Comparison of ENCODE assay signal across 22 cellular contexts in genomic region chr16:1174477-1175357, GRCh38. TPM values are rescaled to one million over a fixed set of nuclear protein-coding genes. Genes with fewer than 3 reads are reported as not detected.
A peak's percentile ranks its signal among the peaks of the same experiment; 100 is the strongest.
DNase-seq lines count a peak whose midpoint lies in the region; ATAC-seq, FAIRE-seq and TF ChIP-seq lines count a peak whose summit lies in the region.
"Had no signal": no experiment of that assay in that cellular context is flagged by ENCODE, and none has a peak within 500 bp of the region (broad histone marks: within the 10 kb centered on the region; RNA-seq: fewer than 3 reads in every experiment).

No MANE protein-coding gene starts in this region.

- no peak for FAIRE-seq in pancreas (lab: Jason Lieb, UNC)
- FAIRE-seq: endothelial cell of umbilical vein had no signal

- H3K27me3 ChIP-seq in MG63 (no peaks in the 10 kb centered on the region), pancreas (no peaks in the 10 kb centered on the region)
- H3K27me3 ChIP-seq: neutrophil, upper lobe of left lung had no signal

- H3K27ac ChIP-seq in pancreas, result peak overlapping the region; percentile 33 to 67 (median 52)
- H3K27ac ChIP-seq: neutrophil, upper lobe of left lung had no signal

- DNase-seq in AG08396 (ENCODE audit: low spot score) (peak; percentile 84), MG63 (peak; percentile 54), pancreas (peak in 3 of 6 donors; percentile 68 to 82 (median 73)), NCI-H82 treated with DMSO at 0.1 percent for 48 hours (lab: John Stamatoyannopoulos, UW; ENCODE audit: unreplicated experiment) (no peak), superior temporal gyrus (ENCODE audit: extremely low spot score) (no peak)
- DNase-seq: activated CD8-positive, alpha-beta T cell treated with anti-CD3 and anti-CD28 coated beads, Interleukin-2, amount 10 ng/mL, durations not matched to agents 7 days and 5 days; amygdala; Caco-2; mesendoderm; NCI-H1694; NCI-H446; stimulated activated CD4-positive, alpha-beta T cell treated with anti-CD3 and anti-CD28 coated beads, Interleukin-4, amount 100 ng/mL, for 4 hours; upper lobe of left lung had no signal

- intact Hi-C loops in pancreas (cut with DNase I), result no loop called here

- TF ChIP-seq CTCF in pancreas (IDR thresholded peaks at IDR 0.05), result no peak

- 36 to 38% methylated on average over 35 to 38 of the region's 38 CpGs for WGBS in pancreas, 2 donors

- H3K4me3 ChIP-seq in MG63 (no peak overlapping the region), pancreas (no peak overlapping the region)
- H3K4me3 ChIP-seq: upper lobe of left lung had no signal

- no peaks in the 10 kb centered on the region for H3K9me3 ChIP-seq in MG63
- no peaks in the 10 kb centered on the region for H3K9me3 ChIP-seq in pancreas
- H3K9me3 ChIP-seq: Caco-2, neutrophil, upper lobe of left lung had no signal

- H3K36me3 ChIP-seq in MG63, result no peaks in the 10 kb centered on the region
- H3K36me3 ChIP-seq in pancreas, result no peaks in the 10 kb centered on the region
- H3K36me3 ChIP-seq: neutrophil, upper lobe of left lung had no signal

- ATAC-seq in esophagus mucosa, result peak; percentile 8
- peak; percentile 65 to 76 (median 72) for ATAC-seq in pancreas
- no peak for ATAC-seq in HG03175 (IDR thresholded peaks at IDR 0.05; ENCODE audit: unreplicated experiment)
- ATAC-seq in GM21526 (IDR thresholded peaks at IDR 0.05; ENCODE audit: low FRiP score, unreplicated experiment), result no peak
- ATAC-seq: activated CD8-positive, alpha-beta T cell treated with anti-CD3 and anti-CD28 coated beads, Interleukin-2, amount 10 ng/mL, durations not matched to agents 7 days and 5 days had no signal

- H3K4me1 ChIP-seq in pancreas, result peaks cover 5 to 14% (median 9%) of the 10 kb centered on the region in 3 donors
- H3K4me1 ChIP-seq: Caco-2, upper lobe of left lung had no signal

RNA-seq across cellular contexts. Expression of gene CACNA1H, which starts 21.8 kb away (rescaled TPM):
- total RNA-seq in MG63 (2014; rRNA removed; shearing (Covaris generic); ENCODE audit: low replicate concordance), result 0.27 and 0.59 TPM in 2 replicates
- 1.1 TPM for total RNA-seq in esophagus mucosa
- total RNA-seq in pancreas, result 1 to 10 TPM; 2.5 to 5.4 (median 3.6) TPM
- 10 to 100 TPM; 12.8 to 20.5 TPM for polyA plus RNA-seq in pancreas
- total RNA-seq: endothelial cell of umbilical vein had no signal

RNA-seq across cellular contexts. Expression of gene TPSG1, which starts 50.4 kb away (rescaled TPM):
- 1.7 and 1.9 TPM in 2 replicates for total RNA-seq in MG63 (2014; rRNA removed; shearing (Covaris generic); ENCODE audit: low replicate concordance)
- 0.24 TPM for total RNA-seq in esophagus mucosa
- under 1 TPM in 1 of 6 donors, not detected in 5; 0.26 TPM for total RNA-seq in pancreas
- polyA plus RNA-seq in pancreas, result under 1 TPM in 1 of 2 donors, not detected in 1; 0.12 TPM
- total RNA-seq: activated CD8-positive, alpha-beta T cell treated with anti-CD3 and anti-CD28 coated beads, Interleukin-2, amount 10 ng/mL, durations not matched to agents 7 days and 5 days; activated T-helper 1 cell treated with anti-CD3 and anti-CD28 coated beads, Interleukin-12 subunit alpha, Interleukin-12 subunit beta, Interleukin-2, Interleukin-4 antibody, amounts not matched to agents 30 ng/mL and 10 ng/mL and 1 ng/mL, durations not matched to agents 14 hours and 24 hours and 36 hours; Caco-2; cerebellum; endothelial cell of umbilical vein; glomerular endothelial cell; SK-MEL-5 had no signal
- polyA plus RNA-seq: endothelial cell of umbilical vein had no signal

RNA-seq across cellular contexts. Expression of gene TPSB2, which starts 55.3 kb away (rescaled TPM):
- total RNA-seq in MG63 (2014; rRNA removed; shearing (Covaris generic); ENCODE audit: low replicate concordance), result not detected in 2 replicates
- total RNA-seq in esophagus mucosa (4.5 TPM), pancreas (1 to 10 TPM in 5 of 6 donors, under 1 TPM in 1; 0.69 to 9.9 (median 4.8) TPM)
- 10 to 100 TPM in 1 of 2 donors, 1 to 10 TPM in 1; 2.4 to 12.2 TPM for polyA plus RNA-seq in pancreas
- total RNA-seq: activated CD8-positive, alpha-beta T cell treated with anti-CD3 and anti-CD28 coated beads, Interleukin-2, amount 10 ng/mL, durations not matched to agents 7 days and 5 days; activated T-helper 1 cell treated with anti-CD3 and anti-CD28 coated beads, Interleukin-12 subunit alpha, Interleukin-12 subunit beta, Interleukin-2, Interleukin-4 antibody, amounts not matched to agents 30 ng/mL and 10 ng/mL and 1 ng/mL, durations not matched to agents 14 hours and 24 hours and 36 hours; Caco-2; cerebellum; endothelial cell of umbilical vein; glomerular endothelial cell; SK-MEL-5 had no signal
- polyA plus RNA-seq: endothelial cell of umbilical vein had no signal

Comparison
In these comparisons a context has a peak if more than half of its experiments do, and no peak if none do; other contexts are left out.
1. DNase-seq: peak in AG08396 (single experiment) and MG63 (single experiment); none in NCI-H82 treated with DMSO at 0.1 percent for 48 hours (single experiment) and superior temporal gyrus (single experiment).
2. ATAC-seq: peak in esophagus mucosa (single experiment) and pancreas (4 of 4); none in HG03175 (single experiment) and GM21526 (single experiment).